ENCODE assay signal across 1 cellular context in genomic region chr20:44342240-44342639, GRCh38.
TF ChIP-seq lines count a peak whose summit lies in the region.

No MANE protein-coding gene starts in this region.

TF ChIP-seq in GM12891, 5 proteins besides CTCF, POLR2A, EP300 and RAD21:
- TF ChIP-seq SPI1 (IDR thresholded peaks at IDR 0.05; ENCODE audit: low read depth, low read length) (no peak), PAX5 (IDR thresholded peaks at IDR 0.05; ENCODE audit: insufficient read depth, low read length, severe bottlenecking) (no peak), TAF1 (IDR thresholded peaks at IDR 0.05; ENCODE audit: low read depth, low read length) (no peak), POLR2AphosphoS5 (IDR thresholded peaks at IDR 0.05; ENCODE audit: low read depth, low read length) (no peak), POU2F2 (IDR thresholded peaks at IDR 0.05; ENCODE audit: low read depth, low read length) (no peak)
